Comparison of ENCODE assay signal across 8 cellular contexts in genomic region chr14:104688755-104689619, GRCh38. TPM values are rescaled to one million over a fixed set of nuclear protein-coding genes. Genes with fewer than 3 reads are reported as not detected.
DNase-seq lines count a peak whose midpoint lies in the region; ATAC-seq and TF ChIP-seq lines count a peak whose summit lies in the region.

Gene INF2 (plus strand): TSS chr14:104689618. CDS start chr14:104701366, 11,748 bp downstream.

- peaks cover 36% of the 10 kb centered on the region for H3K4me1 ChIP-seq in adipocyte (ENCODE audit: control insufficient read depth, insufficient read depth, low read length)
- H3K4me1 ChIP-seq in cardiac muscle cell (ENCODE audit: low read depth) = peaks cover 6% of the 10 kb centered on the region
- peaks cover 20% of the 10 kb centered on the region for H3K4me1 ChIP-seq in ovary (ENCODE audit: insufficient read depth)

- no peaks in the 10 kb centered on the region for H3K9me3 ChIP-seq in adipocyte (ENCODE audit: control insufficient read depth, low read length)
- no peaks in the 10 kb centered on the region for H3K9me3 ChIP-seq in cardiac muscle cell (ENCODE audit: low read depth)
- no peaks in the 10 kb centered on the region for H3K9me3 ChIP-seq in ovary

- H3K36me3 ChIP-seq in adipocyte (ENCODE audit: control insufficient read depth, insufficient read depth, low read length, severe bottlenecking) (peaks cover 8% of the 10 kb centered on the region), cardiac muscle cell (no peaks in the 10 kb centered on the region), ovary (no peaks in the 10 kb centered on the region)

- no peak for TF ChIP-seq POLR2A in ovary (IDR thresholded peaks at IDR 0.05)

- H3K27ac ChIP-seq in cardiac muscle cell (peak within 1 kb of the TSS; percentile 70), ovary (peak within 1 kb of the TSS; percentile 59 to 69)

- no peaks in the 10 kb centered on the region for H3K27me3 ChIP-seq in adipocyte (replicated peaks; ENCODE audit: control insufficient read depth, insufficient read depth, low read length)
- H3K27me3 ChIP-seq in cardiac muscle cell = no peaks in the 10 kb centered on the region
- H3K27me3 ChIP-seq in ovary = no peaks in the 10 kb centered on the region

- TF ChIP-seq CTCF in cardiac muscle cell (IDR thresholded peaks at IDR 0.05; ENCODE audit: low read depth, low read length) = no peak
- no peak for TF ChIP-seq CTCF in ovary (IDR thresholded peaks at IDR 0.05)

- WGBS in ovary, 3 donors = 5 to 7% (median 6%) methylated on average over 28 to 60 of the region's 61 CpGs

- peak; percentile 53 for ATAC-seq in HG03175 (IDR thresholded peaks at IDR 0.05; ENCODE audit: unreplicated experiment)

- DNase-seq in EL (peak; percentile 72), SHP77 treated with DMSO at 0.1 percent for 48 hours (lab: John Stamatoyannopoulos, UW) (peak; percentile 6), adipocyte (ENCODE audit: low read depth) (peak; percentile 84), cardiac muscle cell (ENCODE audit: low read depth in 1 of 2, low spot score in 1 of 2) (peak; percentile 70 to 83), ovary (peak; percentile 55 to 70 (median 66)), T1000 (lab: John Stamatoyannopoulos, UW) (no peak), OCI-M2 (lab: John Stamatoyannopoulos, UW; ENCODE audit: unreplicated experiment) (no peak)

- TF ChIP-seq EP300 in ovary (IDR thresholded peaks at IDR 0.05) = no peak

- H3K4me3 ChIP-seq in adipocyte (ENCODE audit: low read length) (peak within 1 kb of the TSS; percentile 93), cardiac muscle cell (peak within 1 kb of the TSS; percentile 87), ovary (peak within 1 kb of the TSS; percentile 57)

- intact Hi-C loops in ovary (cut with DNase I) = no loop called here

- H3K9ac ChIP-seq in adipocyte (ENCODE audit: low read length) = peak within 1 kb of the TSS; percentile 96

RNA-seq across cellular contexts. Expression of gene INF2, which starts in this region (rescaled TPM):
- total RNA-seq in cardiac muscle cell (36.5 and 62.4 TPM in 2 replicates), ovary (10 to 100 TPM; 15.1 to 40.7 (median 22.2) TPM)
- polyA plus RNA-seq in cardiac muscle cell (14.1 and 14.5 TPM in 2 replicates), ovary (10 to 100 TPM in 1 of 2 donors, 1 to 10 TPM in 1; 6.3 to 18.4 TPM)

Comparison
In these comparisons a context has a peak if more than half of its experiments do, and no peak if none do; other contexts are left out.
1. DNase-seq: peak in EL (single experiment), SHP77 treated with DMSO at 0.1 percent for 48 hours (single experiment), adipocyte (single experiment), cardiac muscle cell (2 of 2) and ovary (5 of 5); none in T1000 (single experiment) and OCI-M2 (single experiment).
2. Peak in every context shown above with its lines, with median percentiles within 50 percentile points of each other: H3K4me3 ChIP-seq.